Comparison of ENCODE assay signal across 26 cellular contexts in the genomic region with DNA sequence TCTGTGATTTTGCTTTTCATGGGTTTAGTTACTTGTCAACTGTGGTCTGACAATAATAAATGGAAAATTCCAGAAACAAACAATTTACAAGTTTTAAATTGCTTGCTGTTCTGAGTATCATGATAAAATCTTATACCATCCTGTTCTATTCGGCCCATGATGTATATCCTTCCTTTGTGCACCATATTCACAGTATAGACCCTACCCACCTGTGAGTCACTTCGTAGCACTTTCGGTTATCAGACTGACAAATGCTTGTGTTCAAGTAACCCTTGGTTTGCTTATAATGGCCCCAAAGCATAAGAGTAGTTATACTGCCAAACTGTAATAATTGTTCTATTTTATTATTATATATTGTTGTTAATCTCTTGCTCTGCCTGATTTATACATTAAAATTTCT.
DNase-seq lines count a peak whose midpoint lies in the region; ATAC-seq, FAIRE-seq and TF ChIP-seq lines count a peak whose summit lies in the region.
"Had no signal": no experiment of that assay in that cellular context is flagged by ENCODE, and none has a peak within 500 bp of the region (broad histone marks: within the 10 kb centered on the region; RNA-seq: fewer than 3 reads in every experiment).

No MANE protein-coding gene starts in this region.

- H3K79me2 ChIP-seq in SU-DHL-6 (ENCODE audit: insufficient read depth, low read length) (no peaks in the 10 kb centered on the region), endothelial cell of umbilical vein (ENCODE audit: control insufficient read depth, insufficient read depth, low read length) (no peaks in the 10 kb centered on the region)

- intact Hi-C loops in endothelial cell of umbilical vein (cut with micrococcal nuclease), result no loop called here

- H3K4me1 Mint-ChIP-seq in activated naive CD4-positive, alpha-beta T cell treated with anti-CD3 and anti-CD28 coated beads, Interleukin-2, amount 10 ng/mL, durations not matched to agents 7 days and 5 days, result no peaks in the 10 kb centered on the region
- H3K4me1 Mint-ChIP-seq: CD14-positive monocyte; CD4-positive, alpha-beta memory T cell; CD4-positive, CD25-positive, alpha-beta regulatory T cell; CD8-positive, alpha-beta memory T cell had no signal

- BruUV-seq in endothelial cell of umbilical vein (replicated peaks; lab: Mats Ljungman, UMichigan), result no TSS peak

- no peak overlapping the region for H3K27ac ChIP-seq in SU-DHL-6 (ENCODE audit: low read depth, low read length)
- no peak overlapping the region for H3K27ac ChIP-seq in endothelial cell of umbilical vein (ENCODE audit: insufficient read depth, low read depth, low read length)
- H3K27ac ChIP-seq: A549, BLaER1 had no signal

- no peaks in the 10 kb centered on the region for H3K4me1 ChIP-seq in endothelial cell of umbilical vein (ENCODE audit: control insufficient read depth, extremely low read depth, insufficient read depth, low read length)
- H3K4me1 ChIP-seq: A549, BE2C, BLaER1 had no signal

- POLR2A ChIA-PET in endothelial cell of umbilical vein (lab: Charles Lee), result no interaction called here

- TF ChIP-seq CTCF in SU-DHL-6 (IDR thresholded peaks at IDR 0.05; ENCODE audit: insufficient read depth, low read length, poor library complexity, severe bottlenecking) (no peak), endothelial cell of umbilical vein (IDR thresholded peaks at IDR 0.05; ENCODE audit: extremely low read depth in 1 of 2, insufficient read depth in 1 of 2, low read depth in 1 of 2, low read length in 2 of 2) (no peak)

- no peaks in the 10 kb centered on the region for H4K20me1 ChIP-seq in SU-DHL-6 (ENCODE audit: low read depth, low read length)
- no peaks in the 10 kb centered on the region for H4K20me1 ChIP-seq in endothelial cell of umbilical vein (replicated peaks; ENCODE audit: control insufficient read depth, extremely low read depth, insufficient read depth, low read length)
- H4K20me1 ChIP-seq: BLaER1 had no signal

- no peaks in the 10 kb centered on the region for H3K9me1 ChIP-seq in endothelial cell of umbilical vein (replicated peaks; ENCODE audit: control insufficient read depth, extremely low read depth, insufficient read depth, low read length)

- H3K9me3 ChIP-seq in SU-DHL-6 (ENCODE audit: insufficient read depth, low read length) (peaks cover 2% of the 10 kb centered on the region; the same call in 1 of the 2 replicates), endothelial cell of umbilical vein (replicated peaks; ENCODE audit: control insufficient read depth, insufficient read depth, low read length) (no peaks in the 10 kb centered on the region)
- H3K9me3 ChIP-seq: A549, BE2C had no signal

- no peak for ATAC-seq in HG03139 (IDR thresholded peaks at IDR 0.05; ENCODE audit: unreplicated experiment)
- ATAC-seq in HG02981 (IDR thresholded peaks at IDR 0.05; ENCODE audit: unreplicated experiment), result no peak
- ATAC-seq: A549 had no signal

- H3K4me3 Mint-ChIP-seq in activated naive CD4-positive, alpha-beta T cell treated with anti-CD3 and anti-CD28 coated beads, Interleukin-2, amount 10 ng/mL, durations not matched to agents 7 days and 5 days, result no peak overlapping the region
- H3K4me3 Mint-ChIP-seq: CD14-positive monocyte; CD4-positive, alpha-beta memory T cell; CD4-positive, CD25-positive, alpha-beta regulatory T cell; CD8-positive, alpha-beta memory T cell had no signal

- FAIRE-seq in endothelial cell of umbilical vein (lab: Jason Lieb, UNC), result peak; percentile 24
- FAIRE-seq: A549, GM12891, GM19239 had no signal

- H3K27me3 ChIP-seq in SU-DHL-6 (ENCODE audit: low read length), result no peaks in the 10 kb centered on the region
- no peaks in the 10 kb centered on the region for H3K27me3 ChIP-seq in endothelial cell of umbilical vein (ENCODE audit: control insufficient read depth in 2 of 2, insufficient read depth in 2 of 2, low read length in 2 of 2)
- H3K27me3 ChIP-seq: BE2C, BLaER1 had no signal

- DNase-seq in HT1080 (ENCODE audit: low read depth), result peak; percentile 7
- DNase-seq in endothelial cell of umbilical vein (ENCODE audit: low read depth, low spot score), result peak; percentile 17
- DNase-seq in mesenteric fat pad (ENCODE audit: low spot score), result no peak
- no peak for DNase-seq in activated naive CD4-positive, alpha-beta T cell treated with anti-CD3 and anti-CD28 coated beads, Interleukin-2, amount 10 ng/mL, durations not matched to agents 7 days and 5 days
- DNase-seq: 8988T; BE2C; C1 segment of cervical spinal cord; CD4-positive, alpha-beta memory T cell; CD4-positive, CD25-positive, alpha-beta regulatory T cell; CD8-positive, alpha-beta memory T cell; COR-L47; DMS 273 treated with DMSO at 0.1 percent for 48 hours; DMS153; DMS53; DMS79; DND-41; EL; GDM1 had no signal

- CTCF ChIA-PET in endothelial cell of umbilical vein (lab: Charles Lee), result no interaction called here
- CTCF ChIA-PET in activated naive CD4-positive, alpha-beta T cell treated with anti-CD3 and anti-CD28 coated beads, Interleukin-2, amount 10 ng/mL, durations not matched to agents 7 days and 5 days (lab: Charles Lee), result no interaction called here

- H2AFZ ChIP-seq in SU-DHL-6 (ENCODE audit: low read depth, low read length, severe bottlenecking) (peak overlapping the region; percentile 26), endothelial cell of umbilical vein (ENCODE audit: low read depth, low read length) (peak overlapping the region; percentile 54)

- H3K9ac ChIP-seq in SU-DHL-6 (ENCODE audit: low read length) (no peak overlapping the region), endothelial cell of umbilical vein (replicated peaks; ENCODE audit: extremely low read depth, insufficient read depth, low read length) (no peak overlapping the region)
- H3K9ac ChIP-seq: BLaER1 had no signal

- H3K4me3 ChIP-seq in SU-DHL-6 (ENCODE audit: insufficient read depth, low read length, poor library complexity, severe bottlenecking) (no peak overlapping the region), endothelial cell of umbilical vein (replicated peaks in 1 of 3; ENCODE audit: insufficient read depth in 1 of 3, low read depth in 1 of 3, low read length in 3 of 3) (no peak overlapping the region)
- H3K4me3 ChIP-seq: A549, BLaER1 had no signal

- H3K4me2 ChIP-seq in SU-DHL-6 (ENCODE audit: low read depth, low read length, poor library complexity, severe bottlenecking), result no peak overlapping the region
- H3K4me2 ChIP-seq in endothelial cell of umbilical vein (ENCODE audit: insufficient read depth, low read length), result no peak overlapping the region
- H3K4me2 ChIP-seq: A549, BLaER1 had no signal

- peaks cover 3% of the 10 kb centered on the region for H3K9me3 Mint-ChIP-seq in activated naive CD4-positive, alpha-beta T cell treated with anti-CD3 and anti-CD28 coated beads, Interleukin-2, amount 10 ng/mL, durations not matched to agents 7 days and 5 days

- H3K27me3 Mint-ChIP-seq in activated naive CD4-positive, alpha-beta T cell treated with anti-CD3 and anti-CD28 coated beads, Interleukin-2, amount 10 ng/mL, durations not matched to agents 7 days and 5 days, result no peaks in the 10 kb centered on the region
- H3K27me3 Mint-ChIP-seq: CD4-positive, alpha-beta memory T cell; CD4-positive, CD25-positive, alpha-beta regulatory T cell; CD8-positive, alpha-beta memory T cell had no signal

- H3K36me3 ChIP-seq in SU-DHL-6 (ENCODE audit: low read length), result no peaks in the 10 kb centered on the region; the same call in 1 of the 2 replicates
- H3K36me3 ChIP-seq in endothelial cell of umbilical vein (ENCODE audit: control insufficient read depth in 2 of 2, extremely low read depth in 1 of 2, insufficient read depth in 2 of 2, low read length in 2 of 2), result no peaks in the 10 kb centered on the region
- H3K36me3 ChIP-seq: BE2C, BLaER1 had no signal

- dilution Hi-C loops in endothelial cell of umbilical vein (cut with MboI; ENCODE audit: extremely low pct_ligation_motif_present, low sequenced_read_pairs), result no loop called here

- H3K36me3 Mint-ChIP-seq in activated naive CD4-positive, alpha-beta T cell treated with anti-CD3 and anti-CD28 coated beads, Interleukin-2, amount 10 ng/mL, durations not matched to agents 7 days and 5 days, result no peaks in the 10 kb centered on the region
- H3K36me3 Mint-ChIP-seq: CD14-positive monocyte; CD4-positive, alpha-beta memory T cell; CD4-positive, CD25-positive, alpha-beta regulatory T cell; CD8-positive, alpha-beta memory T cell had no signal

- TF ChIP-seq POLR2A in endothelial cell of umbilical vein (IDR thresholded peaks at IDR 0.05; ENCODE audit: low read depth, low read length), result no peak

- no peak overlapping the region for H3K27ac Mint-ChIP-seq in activated naive CD4-positive, alpha-beta T cell treated with anti-CD3 and anti-CD28 coated beads, Interleukin-2, amount 10 ng/mL, durations not matched to agents 7 days and 5 days
- H3K27ac Mint-ChIP-seq: CD14-positive monocyte; CD4-positive, alpha-beta memory T cell; CD4-positive, CD25-positive, alpha-beta regulatory T cell; CD8-positive, alpha-beta memory T cell had no signal

- no peaks in the 10 kb centered on the region for H3K9me2 ChIP-seq in SU-DHL-6 (replicated peaks; ENCODE audit: insufficient read depth, low read length)

- H3F3A ChIP-seq in SU-DHL-6 (ENCODE audit: insufficient read depth), result 0 out of 2 replicates have a peak, but pooled peaks cover 3% of the 10 kb centered on the region

TF ChIP-seq in endothelial cell of umbilical vein, 7 proteins besides CTCF, POLR2A, EP300 and RAD21:
- TF ChIP-seq FOS (IDR thresholded peaks at IDR 0.05; ENCODE audit: borderline replicate concordance, insufficient read depth, low read length), result no peak
- peak; percentile 14 for TF ChIP-seq GATA2 (IDR thresholded peaks at IDR 0.05; ENCODE audit: insufficient read depth, insufficient read length, low read depth, low read length)
TF ChIP-seq in endothelial cell of umbilical vein: peak in this region for 1.

Comparison
In these comparisons a context has a peak if more than half of its experiments do, and no peak if none do; other contexts are left out.
1. DNase-seq: peak in HT1080 (single experiment) and endothelial cell of umbilical vein (single experiment); none in mesenteric fat pad (single experiment) and activated naive CD4-positive, alpha-beta T cell treated with anti-CD3 and anti-CD28 coated beads, Interleukin-2, amount 10 ng/mL, durations not matched to agents 7 days and 5 days (single experiment).